11 cellular contexts compared by ENCODE assay signal in the genomic region with DNA sequence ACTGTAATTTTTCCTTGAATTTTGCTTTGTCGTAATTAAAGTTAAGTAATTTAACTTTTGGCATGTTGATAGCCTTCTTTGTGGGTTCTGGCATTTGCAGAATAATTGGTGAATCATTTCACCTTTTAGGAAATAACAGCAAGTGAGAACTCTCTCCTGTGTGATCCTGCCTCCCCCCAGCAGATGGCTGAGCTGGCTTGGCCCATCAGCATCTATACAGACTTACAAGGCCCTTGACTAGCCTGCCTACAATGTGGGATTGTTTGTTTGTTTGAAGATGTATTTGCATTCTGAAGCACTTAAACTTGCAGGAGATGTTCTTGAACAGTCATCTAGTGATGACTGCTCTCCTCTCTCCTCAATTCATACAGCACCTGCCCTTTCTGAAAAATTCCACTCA. TPM values are rescaled to one million over a fixed set of nuclear protein-coding genes. Genes with fewer than 3 reads are reported as not detected.
DNase-seq lines count a peak whose midpoint lies in the region; ATAC-seq, FAIRE-seq and TF ChIP-seq lines count a peak whose summit lies in the region.
"Had no signal": no experiment of that assay in that cellular context is flagged by ENCODE, and none has a peak within 500 bp of the region (broad histone marks: within the 10 kb centered on the region; RNA-seq: fewer than 3 reads in every experiment).

No MANE protein-coding gene starts in this region.

- no peak for FAIRE-seq in urothelium cell line (lab: Jason Lieb, UNC)

- H3K9me3 ChIP-seq in GM23248 (ENCODE audit: low read depth) (no peaks in the 10 kb centered on the region), RWPE2 (ENCODE audit: severe bottlenecking) (no peaks in the 10 kb centered on the region), right lobe of liver (no peaks in the 10 kb centered on the region)
- H3K9me3 ChIP-seq: spleen had no signal

- H3K4me1 ChIP-seq in GM23248 (ENCODE audit: insufficient read depth), result no peaks in the 10 kb centered on the region
- no peaks in the 10 kb centered on the region for H3K4me1 ChIP-seq in RWPE2 (ENCODE audit: insufficient read depth, poor library complexity, severe bottlenecking)
- H3K4me1 ChIP-seq in right lobe of liver, result peaks cover 0 to 27% (median 11%) of the 10 kb centered on the region in 4 donors

- in situ Hi-C loops in GM23248 (cut with MboI), result no loop called here

- H3K27ac ChIP-seq in GM23248 (no peak overlapping the region), RWPE2 (ENCODE audit: poor library complexity, severe bottlenecking) (no peak overlapping the region), right lobe of liver (no peak overlapping the region)
- H3K27ac ChIP-seq: spleen had no signal

- H3K79me2 ChIP-seq in GM23248 (ENCODE audit: insufficient read depth), result no peaks in the 10 kb centered on the region

- TF ChIP-seq CTCF in AG09309 (IDR thresholded peaks at IDR 0.05; ENCODE audit: control insufficient read depth, insufficient read depth, low read depth, low read length, missing control alignments) (peak; percentile 46), RWPE2 (IDR thresholded peaks at IDR 0.05; ENCODE audit: poor library complexity, severe bottlenecking) (no peak), right lobe of liver (IDR thresholded peaks at IDR 0.05) (no peak)

- peaks cover 15% of the 10 kb centered on the region; the same call in 1 of the 2 replicates for H3K36me3 ChIP-seq in GM23248 (ENCODE audit: low read depth)
- peaks cover 40% of the 10 kb centered on the region for H3K36me3 ChIP-seq in RWPE2 (ENCODE audit: low read depth)
- peaks cover 0 to 37% (median 21%) of the 10 kb centered on the region in 4 donors for H3K36me3 ChIP-seq in right lobe of liver

- 0 out of 3 replicates have a peak, but pooled peaks have one; percentile 35 for ATAC-seq in RWPE2 (ENCODE audit: low read depth)
- ATAC-seq in GM21576 (IDR thresholded peaks at IDR 0.05; ENCODE audit: unreplicated experiment), result no peak
- no peak for ATAC-seq in right lobe of liver

- H3K4me3 ChIP-seq in AG09309 (ENCODE audit: control insufficient read depth, low read depth, low read length) (no peak overlapping the region), GM23248 (no peak overlapping the region), RWPE2 (ENCODE audit: severe bottlenecking) (no peak overlapping the region), right lobe of liver (no peak overlapping the region)
- H3K4me3 ChIP-seq: spleen had no signal

- 82 to 88% methylated on average over 1 of the region's 1 CpG for WGBS in GM23248 (ENCODE audit: low coverage in 1 of 2, low lambda C conversion rate in 2 of 2, missing lambda C conversion rate in 2 of 2), 2 experiments
- 100% methylated on average over 1 of the region's 1 CpG for WGBS in right lobe of liver (ENCODE audit: insufficient coverage, low coverage, low lambda C conversion rate, missing lambda C conversion rate)

- H2AFZ ChIP-seq in GM23248, result no peak overlapping the region

- no peak overlapping the region for H3K4me2 ChIP-seq in GM23248 (ENCODE audit: unreplicated experiment)

- no peaks in the 10 kb centered on the region; the same call in 1 of the 2 replicates for H4K20me1 ChIP-seq in GM23248 (ENCODE audit: insufficient read depth)

- 0 out of 2 replicates have a peak, but pooled peaks cover 9% of the 10 kb centered on the region for H3F3A ChIP-seq in GM23248 (ENCODE audit: insufficient read depth)

- intact Hi-C loops in right lobe of liver (cut with DNase I), result no loop called here

- H3K9me2 ChIP-seq in GM23248 (ENCODE audit: insufficient read depth), result no peaks in the 10 kb centered on the region

- H3K27me3 ChIP-seq in GM23248 (replicated peaks; ENCODE audit: insufficient read depth), result no peaks in the 10 kb centered on the region
- H3K27me3 ChIP-seq in RWPE2 (ENCODE audit: insufficient read depth, poor library complexity, severe bottlenecking), result no peaks in the 10 kb centered on the region
- H3K27me3 ChIP-seq in right lobe of liver, result no peaks in the 10 kb centered on the region
- H3K27me3 ChIP-seq: spleen had no signal

- no peak for DNase-seq in AG09309 (ENCODE audit: low read depth)
- peak; percentile 62 for DNase-seq in GM23248
- DNase-seq in RWPE2 (ENCODE audit: low spot score), result no peak
- DNase-seq in fibroblast of peridontal ligament (ENCODE audit: extremely low read depth), result peak; percentile 25
- DNase-seq in OCI-M2 (lab: John Stamatoyannopoulos, UW; ENCODE audit: unreplicated experiment), result no peak
- DNase-seq in right lobe of liver, result no peak
- no peak for DNase-seq in urothelium cell line (ENCODE audit: low spot score)
- DNase-seq: central memory CD4-positive, alpha-beta T cell; NCI-H1694 treated with DMSO at 0.1 percent for 48 hours; spleen had no signal

- H3K9ac ChIP-seq in GM23248, result no peak overlapping the region

- TF ChIP-seq POLR2A in right lobe of liver (IDR thresholded peaks at IDR 0.05), result no peak

RNA-seq across cellular contexts. Expression of a gene that starts 55.9 kb away (rescaled TPM):
- total RNA-seq in GM23248 (2014; rRNA removed; shearing (Covaris generic)), result 16.8 and 18.0 TPM in 2 replicates
- polyA plus RNA-seq in GM23248 (2016; fragmentation: Nextera tagmentation; extraction: Ambion mirVana), result 10.7 and 12.4 TPM in 2 replicates
- total RNA-seq in right lobe of liver, result 10 to 100 TPM; 23.2 to 32.9 (median 27.2) TPM

RNA-seq across cellular contexts. Expression of a gene that starts 56.8 kb away (rescaled TPM):
- 22.5 and 23.6 TPM in 2 replicates for total RNA-seq in GM23248 (2014; rRNA removed; shearing (Covaris generic))
- polyA plus RNA-seq in GM23248 (2016; fragmentation: Nextera tagmentation; extraction: Ambion mirVana), result 26.9 and 29.5 TPM in 2 replicates
- total RNA-seq in right lobe of liver, result 10 to 100 TPM; 15.3 to 24.3 (median 16.7) TPM

Comparison
In these comparisons a context has a peak if more than half of its experiments do, and no peak if none do; other contexts are left out.
1. DNase-seq: peak in GM23248 (single experiment) and fibroblast of peridontal ligament (single experiment); none in AG09309 (single experiment), RWPE2 (single experiment), OCI-M2 (single experiment), right lobe of liver (0 of 3) and urothelium cell line (single experiment).